ENCODE assay signal across 2 cellular contexts in the genomic region with DNA sequence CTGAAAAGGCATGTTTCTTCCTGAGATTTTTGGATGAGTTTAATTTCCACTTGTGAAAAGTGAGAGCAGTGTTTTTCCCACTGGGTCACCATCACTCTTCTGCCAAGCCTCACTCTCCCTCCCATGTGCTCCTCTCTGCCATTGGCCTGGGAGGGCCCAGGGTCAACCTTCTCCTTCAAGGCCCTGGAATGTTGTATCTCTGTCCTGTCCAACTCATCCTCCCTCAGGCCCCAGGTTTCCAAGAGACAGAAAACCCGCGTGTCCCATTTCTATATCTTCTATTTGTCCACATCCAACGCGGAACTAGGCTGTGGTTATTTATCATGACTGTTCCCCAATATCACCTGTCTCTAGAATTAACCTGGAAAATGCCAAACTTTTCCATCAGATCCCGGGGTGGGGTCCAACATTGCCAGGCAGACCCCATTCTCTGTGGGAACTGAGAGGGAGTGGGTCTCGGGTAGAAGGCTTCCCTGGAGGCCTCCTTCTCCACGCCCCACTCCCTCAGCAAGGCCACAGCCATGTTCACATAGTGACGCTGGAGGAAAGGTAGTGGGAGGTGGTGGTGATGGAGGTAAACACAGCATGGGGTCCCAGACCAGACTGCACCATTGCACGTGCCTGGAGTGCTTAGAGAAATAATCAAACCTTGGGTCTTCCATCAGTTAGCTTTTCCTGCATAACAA.
TF ChIP-seq lines count a peak whose summit lies in the region.

No MANE protein-coding gene starts in this region.

TF ChIP-seq in IMR-90, 13 proteins besides CTCF, POLR2A, EP300 and RAD21:
- no peak for TF ChIP-seq CHD1 (IDR thresholded peaks at IDR 0.05; ENCODE audit: low read depth, low read length)
- TF ChIP-seq USF2 (IDR thresholded peaks at IDR 0.05; ENCODE audit: low read depth, low read length), result no peak
- TF ChIP-seq CEBPB (IDR thresholded peaks at IDR 0.05; ENCODE audit: low read depth, low read length), result no peak
- TF ChIP-seq RFX5 (IDR thresholded peaks at IDR 0.05; ENCODE audit: low read depth, low read length), result no peak
- no peak for TF ChIP-seq FOS (IDR thresholded peaks at IDR 0.05; ENCODE audit: low read depth, low read length)
- TF ChIP-seq, protein P1, sequence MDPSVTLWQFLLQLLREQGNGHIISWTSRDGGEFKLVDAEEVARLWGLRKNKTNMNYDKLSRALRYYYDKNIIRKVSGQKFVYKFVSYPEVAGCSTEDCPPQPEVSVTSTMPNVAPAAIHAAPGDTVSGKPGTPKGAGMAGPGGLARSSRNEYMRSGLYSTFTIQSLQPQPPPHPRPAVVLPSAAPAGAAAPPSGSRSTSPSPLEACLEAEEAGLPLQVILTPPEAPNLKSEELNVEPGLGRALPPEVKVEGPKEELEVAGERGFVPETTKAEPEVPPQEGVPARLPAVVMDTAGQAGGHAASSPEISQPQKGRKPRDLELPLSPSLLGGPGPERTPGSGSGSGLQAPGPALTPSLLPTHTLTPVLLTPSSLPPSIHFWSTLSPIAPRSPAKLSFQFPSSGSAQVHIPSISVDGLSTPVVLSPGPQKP (IDR thresholded peaks at IDR 0.05; ENCODE audit: borderline replicate concordance, low read depth, low read length), result no peak
- no peak for TF ChIP-seq NFE2L2 (IDR thresholded peaks at IDR 0.05; ENCODE audit: low read depth, low read length)
- TF ChIP-seq RCOR1 (IDR thresholded peaks at IDR 0.05; ENCODE audit: insufficient replicate concordance, low read length), result no peak
- TF ChIP-seq MAFK (IDR thresholded peaks at IDR 0.05; ENCODE audit: low read depth, low read length), result no peak
- TF ChIP-seq MAZ (IDR thresholded peaks at IDR 0.05; ENCODE audit: borderline replicate concordance, low read depth, low read length), result no peak
- no peak for TF ChIP-seq MXI1 (IDR thresholded peaks at IDR 0.05; ENCODE audit: borderline replicate concordance, low read depth, low read length)

TF ChIP-seq in HepG2, 621 proteins besides CTCF, POLR2A, EP300 and RAD21:
- no peak for TF ChIP-seq NFATC3 (CRISPR knock-in tag; IDR thresholded peaks at IDR 0.05)
- TF ChIP-seq, protein P2, sequence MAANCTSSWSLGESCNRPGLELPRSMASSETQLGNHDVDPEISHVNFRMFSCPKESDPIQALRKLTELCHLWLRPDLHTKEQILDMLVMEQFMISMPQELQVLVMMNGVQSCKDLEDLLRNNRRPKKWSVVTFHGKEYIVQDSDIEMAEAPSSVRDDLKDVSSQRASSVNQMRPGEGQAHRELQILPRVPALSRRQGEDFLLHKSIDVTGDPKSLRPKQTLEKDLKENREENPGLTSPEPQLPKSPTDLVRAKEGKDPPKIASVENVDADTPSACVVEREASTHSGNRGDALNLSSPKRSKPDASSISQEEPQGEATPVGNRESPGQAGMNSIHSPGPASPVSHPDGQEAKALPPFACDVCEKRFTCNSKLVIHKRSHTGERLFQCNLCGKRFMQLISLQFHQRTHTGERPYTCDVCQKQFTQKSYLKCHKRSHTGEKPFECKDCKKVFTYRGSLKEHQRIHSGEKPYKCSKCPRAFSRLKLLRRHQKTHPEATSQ (CRISPR knock-in tag; IDR thresholded peaks at IDR 0.05; ENCODE audit: borderline replicate concordance), result no peak
- no peak for TF ChIP-seq TOPORS (CRISPR knock-in tag; IDR thresholded peaks at IDR 0.05)
- TF ChIP-seq, protein P3, sequence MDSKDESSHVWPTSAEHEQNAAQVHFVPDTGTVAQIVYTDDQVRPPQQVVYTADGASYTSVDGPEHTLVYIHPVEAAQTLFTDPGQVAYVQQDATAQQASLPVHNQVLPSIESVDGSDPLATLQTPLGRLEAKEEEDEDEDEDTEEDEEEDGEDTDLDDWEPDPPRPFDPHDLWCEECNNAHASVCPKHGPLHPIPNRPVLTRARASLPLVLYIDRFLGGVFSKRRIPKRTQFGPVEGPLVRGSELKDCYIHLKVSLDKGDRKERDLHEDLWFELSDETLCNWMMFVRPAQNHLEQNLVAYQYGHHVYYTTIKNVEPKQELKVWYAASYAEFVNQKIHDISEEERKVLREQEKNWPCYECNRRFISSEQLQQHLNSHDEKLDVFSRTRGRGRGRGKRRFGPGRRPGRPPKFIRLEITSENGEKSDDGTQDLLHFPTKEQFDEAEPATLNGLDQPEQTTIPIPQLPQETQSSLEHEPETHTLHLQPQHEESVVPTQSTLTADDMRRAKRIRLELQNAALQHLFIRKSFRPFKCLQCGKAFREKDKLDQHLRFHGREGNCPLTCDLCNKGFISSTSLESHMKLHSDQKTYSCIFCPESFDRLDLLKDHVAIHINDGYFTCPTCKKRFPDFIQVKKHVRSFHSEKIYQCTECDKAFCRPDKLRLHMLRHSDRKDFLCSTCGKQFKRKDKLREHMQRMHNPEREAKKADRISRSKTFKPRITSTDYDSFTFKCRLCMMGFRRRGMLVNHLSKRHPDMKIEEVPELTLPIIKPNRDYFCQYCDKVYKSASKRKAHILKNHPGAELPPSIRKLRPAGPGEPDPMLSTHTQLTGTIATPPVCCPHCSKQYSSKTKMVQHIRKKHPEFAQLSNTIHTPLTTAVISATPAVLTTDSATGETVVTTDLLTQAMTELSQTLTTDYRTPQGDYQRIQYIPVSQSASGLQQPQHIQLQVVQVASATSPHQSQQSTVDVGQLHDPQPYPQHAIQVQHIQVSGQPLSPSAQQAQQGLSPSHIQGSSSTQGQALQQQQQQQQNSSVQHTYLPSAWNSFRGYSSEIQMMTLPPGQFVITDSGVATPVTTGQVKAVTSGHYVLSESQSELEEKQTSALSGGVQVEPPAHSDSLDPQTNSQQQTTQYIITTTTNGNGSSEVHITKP (CRISPR knock-in tag; IDR thresholded peaks at IDR 0.05; ENCODE audit: low read depth), result no peak
- TF ChIP-seq BHLHE40 (IDR thresholded peaks at IDR 0.05; ENCODE audit: low read length), result no peak
- TF ChIP-seq CBX5 (CRISPR knock-in tag; IDR thresholded peaks at IDR 0.05; ENCODE audit: borderline replicate concordance), result no peak
- TF ChIP-seq CHD2 (IDR thresholded peaks at IDR 0.05; ENCODE audit: low read depth, low read length), result no peak
- TF ChIP-seq ARID2 (CRISPR knock-in tag; IDR thresholded peaks at IDR 0.05; ENCODE audit: borderline replicate concordance), result no peak
- no peak for TF ChIP-seq ATF2 (CRISPR knock-in tag; IDR thresholded peaks at IDR 0.05)
